In genomic region chr7:128910569-128910945, GRCh38 we compare ENCODE assay signal across 1 cellular context.
TF ChIP-seq lines count a peak whose summit lies in the region.

TSS of gene KCP (minus strand) at chr7:128910709. CDS start at chr7:128910676, 33 bp downstream.

TF ChIP-seq in K562, 482 proteins besides CTCF, POLR2A, EP300 and RAD21 (continued from another document):
- TF ChIP-seq, protein P1, sequence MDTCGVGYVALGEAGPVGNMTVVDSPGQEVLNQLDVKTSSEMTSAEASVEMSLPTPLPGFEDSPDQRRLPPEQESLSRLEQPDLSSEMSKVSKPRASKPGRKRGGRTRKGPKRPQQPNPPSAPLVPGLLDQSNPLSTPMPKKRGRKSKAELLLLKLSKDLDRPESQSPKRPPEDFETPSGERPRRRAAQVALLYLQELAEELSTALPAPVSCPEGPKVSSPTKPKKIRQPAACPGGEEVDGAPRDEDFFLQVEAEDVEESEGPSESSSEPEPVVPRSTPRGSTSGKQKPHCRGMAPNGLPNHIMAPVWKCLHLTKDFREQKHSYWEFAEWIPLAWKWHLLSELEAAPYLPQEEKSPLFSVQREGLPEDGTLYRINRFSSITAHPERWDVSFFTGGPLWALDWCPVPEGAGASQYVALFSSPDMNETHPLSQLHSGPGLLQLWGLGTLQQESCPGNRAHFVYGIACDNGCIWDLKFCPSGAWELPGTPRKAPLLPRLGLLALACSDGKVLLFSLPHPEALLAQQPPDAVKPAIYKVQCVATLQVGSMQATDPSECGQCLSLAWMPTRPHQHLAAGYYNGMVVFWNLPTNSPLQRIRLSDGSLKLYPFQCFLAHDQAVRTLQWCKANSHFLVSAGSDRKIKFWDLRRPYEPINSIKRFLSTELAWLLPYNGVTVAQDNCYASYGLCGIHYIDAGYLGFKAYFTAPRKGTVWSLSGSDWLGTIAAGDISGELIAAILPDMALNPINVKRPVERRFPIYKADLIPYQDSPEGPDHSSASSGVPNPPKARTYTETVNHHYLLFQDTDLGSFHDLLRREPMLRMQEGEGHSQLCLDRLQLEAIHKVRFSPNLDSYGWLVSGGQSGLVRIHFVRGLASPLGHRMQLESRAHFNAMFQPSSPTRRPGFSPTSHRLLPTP (IDR thresholded peaks at IDR 0.05; ENCODE audit: borderline replicate concordance, extremely low read depth, insufficient read length) = no peak
